In genomic region chr2:188369365-188369764, GRCh38 we compare ENCODE assay signal across 8 cellular contexts.
A peak's percentile ranks its signal among the peaks of the same experiment; 100 is the strongest.
DNase-seq lines count a peak whose midpoint lies in the region; ATAC-seq and FAIRE-seq lines count a peak whose summit lies in the region.

No MANE protein-coding gene starts in this region.

- peak; percentile 37 to 65 for DNase-seq in NCI-H524 (lab: John Stamatoyannopoulos, UW)
- no peak for DNase-seq in NCI-H524 treated with DMSO at 0.1 percent for 48 hours (lab: John Stamatoyannopoulos, UW)
- peak; percentile 22 for DNase-seq in HS-5 (ENCODE audit: low read depth)
- peak; percentile 31 for DNase-seq in SKM-1 (lab: John Stamatoyannopoulos, UW; ENCODE audit: unreplicated experiment)
- peak in 1 of 2 donors; percentile 15 for DNase-seq in frontal cortex (ENCODE audit: low spot score in 2 of 2)
- DNase-seq in putamen (ENCODE audit: low spot score), result peak; percentile 42
- DNase-seq in DMS153 (lab: John Stamatoyannopoulos, UW), result no peak

- FAIRE-seq in frontal cortex (lab: Jason Lieb, UNC), result peak; percentile 24

- ATAC-seq in GM21619 (IDR thresholded peaks at IDR 0.05; ENCODE audit: unreplicated experiment), result peak; percentile 87

Comparison
In these comparisons a context has a peak if more than half of its experiments do, and no peak if none do; other contexts are left out.
1. DNase-seq: peak in NCI-H524 (2 of 2), HS-5 (single experiment), SKM-1 (single experiment) and putamen (single experiment); none in NCI-H524 treated with DMSO at 0.1 percent for 48 hours (single experiment) and DMS153 (single experiment).